ENCODE assay signal across 12 cellular contexts in the genomic region with DNA sequence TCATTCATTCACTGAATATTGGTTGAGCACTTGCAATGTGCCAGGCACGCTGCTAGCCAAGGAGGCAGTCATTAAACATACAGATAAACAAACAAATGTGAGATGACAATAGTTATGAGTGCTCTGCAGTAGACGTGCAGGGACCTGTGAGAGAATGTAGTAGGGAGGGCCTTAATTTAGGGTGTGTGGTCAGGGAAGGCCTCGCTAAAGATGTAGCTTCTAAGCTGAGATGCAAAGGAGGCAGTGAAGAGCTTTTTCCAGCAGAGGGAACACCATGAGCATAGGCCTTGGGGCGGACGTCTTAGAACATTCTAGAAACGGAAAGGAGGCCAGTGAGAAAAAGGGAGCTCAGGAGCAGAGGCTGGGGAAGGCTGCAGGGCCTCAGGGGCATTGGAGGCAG. TPM values are rescaled to one million over a fixed set of nuclear protein-coding genes. Genes with fewer than 3 reads are reported as not detected.
DNase-seq lines count a peak whose midpoint lies in the region; ATAC-seq and TF ChIP-seq lines count a peak whose summit lies in the region.
"Had no signal": no experiment of that assay in that cellular context is flagged by ENCODE, and none has a peak within 500 bp of the region (broad histone marks: within the 10 kb centered on the region; RNA-seq: fewer than 3 reads in every experiment).

No MANE protein-coding gene starts in this region.

- DNase-seq in AG10803 (ENCODE audit: low read depth) (no peak), GM10266 (ENCODE audit: extremely low spot score) (no peak), omental fat pad (ENCODE audit: low spot score) (no peak), mucosa of gallbladder (ENCODE audit: low spot score) (no peak)
- DNase-seq: activated CD8-positive, alpha-beta memory T cell treated with anti-CD3 and anti-CD28 coated beads for 24 hours; naive thymus-derived CD4-positive, alpha-beta T cell; NCI-H1436 treated with DMSO at 0.1 percent for 48 hours had no signal

- peak overlapping the region; percentile 98 for H3K27ac Mint-ChIP-seq in T-helper 1 cell treated with Interleukin-12 subunit alpha and Interleukin-12 subunit beta and Interleukin-4 antibody, amounts not matched to agents 30 μg/mL and 1 μg/mL, for 36 hours

- peak overlapping the region; percentile 84 for H3K4me3 Mint-ChIP-seq in T-helper 1 cell treated with Interleukin-12 subunit alpha and Interleukin-12 subunit beta and Interleukin-4 antibody, amounts not matched to agents 30 μg/mL and 1 μg/mL, for 36 hours

- peaks cover 56% of the 10 kb centered on the region for H3K4me1 Mint-ChIP-seq in T-helper 1 cell treated with Interleukin-12 subunit alpha and Interleukin-12 subunit beta and Interleukin-4 antibody, amounts not matched to agents 30 μg/mL and 1 μg/mL, for 36 hours (ENCODE audit: low read depth)

- H3K9me3 Mint-ChIP-seq in T-helper 1 cell treated with Interleukin-12 subunit alpha and Interleukin-12 subunit beta and Interleukin-4 antibody, amounts not matched to agents 30 μg/mL and 1 μg/mL, for 36 hours, result no peaks in the 10 kb centered on the region

- ATAC-seq in esophagus mucosa, result peak; percentile 79
- ATAC-seq in omental fat pad (ENCODE audit: low FRiP score), result no peak
- ATAC-seq in HG02623 (IDR thresholded peaks at IDR 0.05; ENCODE audit: unreplicated experiment), result no peak
- ATAC-seq in GM19397 (IDR thresholded peaks at IDR 0.05; ENCODE audit: unreplicated experiment), result no peak

- H3K27me3 Mint-ChIP-seq in T-helper 1 cell treated with Interleukin-12 subunit alpha and Interleukin-12 subunit beta and Interleukin-4 antibody, amounts not matched to agents 30 μg/mL and 1 μg/mL, for 36 hours (ENCODE audit: low read depth), result no peaks in the 10 kb centered on the region

- peaks cover 18% of the 10 kb centered on the region for H3K36me3 Mint-ChIP-seq in T-helper 1 cell treated with Interleukin-12 subunit alpha and Interleukin-12 subunit beta and Interleukin-4 antibody, amounts not matched to agents 30 μg/mL and 1 μg/mL, for 36 hours (ENCODE audit: low read depth)

- no peak overlapping the region for H3K4me3 ChIP-seq in AG10803 (ENCODE audit: low read length)

- TF ChIP-seq CTCF in AG10803 (conservative IDR thresholded peaks at IDR 0.05; ENCODE audit: low read length) (0 out of 2 replicates have a peak, but pooled peaks have one; percentile 8), GM10266 (IDR thresholded peaks at IDR 0.05; ENCODE audit: control insufficient read depth, insufficient read depth, low read depth, missing control alignments) (peak; percentile 22), omental fat pad (IDR thresholded peaks at IDR 0.05) (no peak)

RNA-seq across cellular contexts. Expression of gene NCF4, which starts 0.8 kb away (rescaled TPM):
- total RNA-seq in esophagus mucosa (1.8 TPM), omental fat pad (10 to 100 TPM; 31.6 to 78.8 (median 41.6) TPM), mucosa of gallbladder (11.3 TPM)
- total RNA-seq: H1 had no signal

RNA-seq across cellular contexts. Expression of gene PVALB, which starts 43.2 kb away (rescaled TPM):
- not detected for total RNA-seq in esophagus mucosa
- not detected for total RNA-seq in omental fat pad
- total RNA-seq in mucosa of gallbladder, result not detected
- total RNA-seq: naive thymus-derived CD4-positive, alpha-beta T cell had no signal

RNA-seq across cellular contexts. Expression of gene CSF2RB, which starts 53.4 kb away (rescaled TPM):
- 1.00 TPM for total RNA-seq in esophagus mucosa
- 10 to 100 TPM in 2 of 4 donors, 1 to 10 TPM in 2; 5.7 to 28.4 (median 17.0) TPM for total RNA-seq in omental fat pad
- total RNA-seq in mucosa of gallbladder, result 5.8 TPM
- total RNA-seq: H1 had no signal

Comparison
In these comparisons a context has a peak if more than half of its experiments do, and no peak if none do; other contexts are left out.
1. CTCF ChIP-seq: peak in AG10803 (single experiment) and GM10266 (single experiment); none in omental fat pad (0 of 3).